In genomic region chr17:39799395-39799794, GRCh38 we compare ENCODE assay signal across 1 cellular context.
TF ChIP-seq lines count a peak whose summit lies in the region.

No MANE protein-coding gene starts in this region.

TF ChIP-seq in GM12878, 131 proteins besides CTCF, POLR2A, EP300 and RAD21 (continued from another document):
- TF ChIP-seq SPI1 (IDR thresholded peaks at IDR 0.05; ENCODE audit: borderline replicate concordance, insufficient read depth, low read depth, low read length) (no peak), TCF3 (IDR thresholded peaks at IDR 0.05; ENCODE audit: borderline replicate concordance, insufficient read depth, low read depth, low read length) (no peak)
